8 cellular contexts compared by ENCODE assay signal in the genomic region with DNA sequence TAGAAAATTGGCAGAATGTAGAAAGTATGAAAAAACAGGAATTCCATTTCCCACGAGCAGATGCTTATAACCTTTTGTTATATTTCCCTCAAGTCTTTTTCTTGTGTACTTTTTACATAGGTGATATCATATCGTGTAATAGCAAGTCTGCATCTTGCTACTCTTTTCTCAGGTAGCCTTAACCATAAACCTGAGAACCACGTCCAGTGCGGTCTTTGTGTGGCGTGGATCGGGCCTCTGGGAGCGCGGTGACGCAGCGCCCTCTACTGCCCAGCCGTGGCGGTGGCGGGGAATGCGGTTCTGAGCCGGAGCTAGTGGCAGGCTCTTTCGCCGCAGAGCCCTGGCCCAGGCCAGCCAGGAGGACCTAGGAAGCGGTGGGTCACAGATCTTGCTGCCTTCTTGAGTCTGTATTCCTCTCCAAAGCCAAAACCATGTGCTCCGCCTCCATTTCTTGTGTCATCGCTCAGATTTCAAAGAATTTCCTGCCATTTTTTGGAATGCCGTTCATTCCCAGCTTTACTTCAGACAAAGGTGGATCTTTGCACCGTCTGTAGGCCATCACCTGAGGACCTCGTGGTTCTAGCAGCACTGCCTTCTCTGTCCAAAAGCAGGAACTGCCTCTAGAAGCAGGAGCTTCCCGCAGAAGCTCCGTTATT.
DNase-seq lines count a peak whose midpoint lies in the region; ATAC-seq and TF ChIP-seq lines count a peak whose summit lies in the region.

No MANE protein-coding gene starts in this region.

- H2AFZ ChIP-seq in SK-N-SH (ENCODE audit: low read depth): no peak overlapping the region

- TF ChIP-seq POLR2A in transverse colon (IDR thresholded peaks at IDR 0.05): no peak

- H3K27ac Mint-ChIP-seq in CD14-positive monocyte: no peak overlapping the region
- no peak overlapping the region for H3K27ac Mint-ChIP-seq in glutamatergic neuron (ENCODE audit: unreplicated experiment)

- peaks cover 3 to 5% of the 10 kb centered on the region in 2 experiments; a peak in 1 of 4 replicates for H3K4me1 ChIP-seq in SK-N-SH (ENCODE audit: control insufficient read depth in 1 of 2, insufficient read depth in 2 of 2, low read depth in 1 of 2, low read length in 1 of 2)
- peaks cover 0 to 20% (median 0%) of the 10 kb centered on the region in 4 donors for H3K4me1 ChIP-seq in transverse colon

- peak; percentile 35 for ATAC-seq in HG02798 (IDR thresholded peaks at IDR 0.05; ENCODE audit: poor library complexity, unreplicated experiment)

- no peak overlapping the region for H3K27ac ChIP-seq in SK-N-SH (ENCODE audit: low read depth in 2 of 2, low read length in 1 of 2)
- no peak overlapping the region for H3K27ac ChIP-seq in transverse colon

- H3K36me3 ChIP-seq in SK-N-SH (replicated peaks in 1 of 2; ENCODE audit: control insufficient read depth in 1 of 2, insufficient read depth in 2 of 2, low read length in 1 of 2) (peaks cover 4 to 25% of the 10 kb centered on the region in 2 experiments), transverse colon (no peaks in the 10 kb centered on the region)

- no peaks in the 10 kb centered on the region; the same call in 1 of the 2 replicates for H4K20me1 ChIP-seq in SK-N-SH (ENCODE audit: insufficient read depth)

- TF ChIP-seq CTCF in CD14-positive monocyte (IDR thresholded peaks at IDR 0.05) (peak; percentile 98), SK-N-SH (IDR thresholded peaks at IDR 0.05) (peak; percentile 99), glutamatergic neuron (IDR thresholded peaks at IDR 0.05; ENCODE audit: partially characterized antibody, unreplicated experiment) (peak; percentile 96), transverse colon (IDR thresholded peaks at IDR 0.05) (peak; percentile 95 to 98 (median 96))

- H3K27me3 Mint-ChIP-seq in CD14-positive monocyte (ENCODE audit: low read depth in 3 of 3): no peaks in the 10 kb centered on the region
- H3K27me3 Mint-ChIP-seq in glutamatergic neuron (ENCODE audit: unreplicated experiment): no peaks in the 10 kb centered on the region

- no peaks in the 10 kb centered on the region for H3K79me2 ChIP-seq in SK-N-SH (ENCODE audit: insufficient read depth)

- H3K4me3 Mint-ChIP-seq in CD14-positive monocyte (no peak overlapping the region), glutamatergic neuron (ENCODE audit: unreplicated experiment) (no peak overlapping the region)

- no peak overlapping the region for H3K9ac ChIP-seq in SK-N-SH

- H3K9me3 Mint-ChIP-seq in CD14-positive monocyte (peaks cover 0 to 2% (median 0%) of the 10 kb centered on the region in 7 donors), glutamatergic neuron (ENCODE audit: unreplicated experiment) (no peaks in the 10 kb centered on the region)

- 33% methylated on average over 15 of the region's 25 CpGs for WGBS in SK-N-SH (ENCODE audit: low lambda C conversion rate)
- 9 to 24% methylated on average over 5 to 25 of the region's 25 CpGs for WGBS in transverse colon (ENCODE audit: low coverage in 1 of 2), 2 donors

- no peak overlapping the region for H3K4me2 ChIP-seq in SK-N-SH

- no peaks in the 10 kb centered on the region for H3K9me3 ChIP-seq in SK-N-SH
- H3K9me3 ChIP-seq in transverse colon: no peaks in the 10 kb centered on the region

- H3K4me1 Mint-ChIP-seq in CD14-positive monocyte (peaks cover 42% of the 10 kb centered on the region), glutamatergic neuron (ENCODE audit: low read depth, unreplicated experiment) (peaks cover 6% of the 10 kb centered on the region)

- peak; percentile 98 for TF ChIP-seq RAD21 in SK-N-SH (IDR thresholded peaks at IDR 0.05; ENCODE audit: low read length)

- H3K27me3 ChIP-seq in SK-N-SH (ENCODE audit: insufficient read depth) (no peaks in the 10 kb centered on the region), transverse colon (no peaks in the 10 kb centered on the region)

- intact Hi-C loops in CD14-positive monocyte (cut with micrococcal nuclease): loop anchor here (2.0 to 5.0 kb wide), 5 partner anchors 81 to 991 kb away; no protein-coding TSS in a partner anchor
- intact Hi-C loops in transverse colon (cut with DNase I; ENCODE audit: low total_unique reads): loop anchor here (2.0 to 5.0 kb wide), 2 partner anchors 96 to 991 kb away; no protein-coding TSS in a partner anchor

- TF ChIP-seq EP300 in SK-N-SH (IDR thresholded peaks at IDR 0.05; ENCODE audit: borderline replicate concordance in 1 of 2, low read depth in 1 of 2, low read length in 1 of 2) (no peak), transverse colon (IDR thresholded peaks at IDR 0.05; ENCODE audit: low read depth) (no peak)

- DNase-seq in CD14-positive monocyte (ENCODE audit: low spot score) (peak; percentile 74), SK-N-SH (peak; percentile 91), glutamatergic neuron (peak; percentile 92), pons (ENCODE audit: low spot score) (peak; percentile 85), transverse colon (peak; percentile 87), NCI-H446 (lab: John Stamatoyannopoulos, UW) (no peak)
- peak; percentile 77 for DNase-seq in activated naive CD4-positive, alpha-beta T cell treated with Interleukin-2 at 50 U/mL for 16 hours

- in situ Hi-C loops in transverse colon (cut with MboI; ENCODE audit: low pct_ligation_motif_present in 1 of 4, low pct_unique_long_range_greater_than_20kb in 1 of 4, low sequenced_read_pairs in 3 of 4): loop anchor here in 3 of 4 donors (5.0 to 25.0 kb wide), 4 partner anchors 86 to 986 kb away; no protein-coding TSS in a partner anchor

- H3F3A ChIP-seq in SK-N-SH (replicated peaks; ENCODE audit: insufficient read depth): peaks cover 10% of the 10 kb centered on the region

- CTCF ChIA-PET in SK-N-SH (lab: Yijun Ruan, JAX): interaction anchor here (0.5 to 5.9 kb wide), 108 partner anchors 9 to 1296 kb away, joined by 3 to 69 read pairs (median 4); a partner anchor contains a TSS

- H3K36me3 Mint-ChIP-seq in CD14-positive monocyte: peaks cover 55 to 79% of the 10 kb centered on the region in 2 donors
- no peaks in the 10 kb centered on the region for H3K36me3 Mint-ChIP-seq in glutamatergic neuron (ENCODE audit: unreplicated experiment)

- H3K4me3 ChIP-seq in SK-N-SH (ENCODE audit: low read depth in 2 of 2, low read length in 1 of 2) (peak overlapping the region in 1 of 2 experiments; percentile 51; a peak in 1 of 4 replicates), transverse colon (no peak overlapping the region)

- POLR2A ChIA-PET in SK-N-SH (lab: Yijun Ruan, JAX): interaction anchor here (0.6 kb wide), 1 partner anchor 88 kb away, joined by 3 read pairs; no protein-coding TSS in a partner anchor

- no peaks in the 10 kb centered on the region for H3K9me2 ChIP-seq in SK-N-SH

TF ChIP-seq in SK-N-SH, 30 proteins besides CTCF, POLR2A, EP300 and RAD21:
- TF ChIP-seq MEF2A (IDR thresholded peaks at IDR 0.05; ENCODE audit: borderline replicate concordance, low read depth) (no peak), RCOR1 (IDR thresholded peaks at IDR 0.05; ENCODE audit: low read length) (peak; percentile 47), RFX5 (IDR thresholded peaks at IDR 0.05; ENCODE audit: low read length) (0 out of 2 replicates have a peak, but pooled peaks have one; percentile 12), EZH2phosphoT487 (IDR thresholded peaks at IDR 0.05; ENCODE audit: borderline replicate concordance, low read depth) (no peak), FOXM1 (IDR thresholded peaks at IDR 0.05; ENCODE audit: low read depth) (no peak), TEAD4 (IDR thresholded peaks at IDR 0.05; ENCODE audit: borderline replicate concordance, insufficient read depth) (no peak), SMC3 (IDR thresholded peaks at IDR 0.05; ENCODE audit: low read depth, low read length) (peak; percentile 91), MXI1 (IDR thresholded peaks at IDR 0.05; ENCODE audit: low read depth, low read length) (0 out of 2 replicates have a peak, but pooled peaks have one; percentile 17), CHD2 (IDR thresholded peaks at IDR 0.05; ENCODE audit: low read length, partially characterized antibody) (no peak), ELF1 (IDR thresholded peaks at IDR 0.05) (no peak), NFIC (IDR thresholded peaks at IDR 0.05; ENCODE audit: borderline replicate concordance) (no peak)
- TF ChIP-seq, protein P1, sequence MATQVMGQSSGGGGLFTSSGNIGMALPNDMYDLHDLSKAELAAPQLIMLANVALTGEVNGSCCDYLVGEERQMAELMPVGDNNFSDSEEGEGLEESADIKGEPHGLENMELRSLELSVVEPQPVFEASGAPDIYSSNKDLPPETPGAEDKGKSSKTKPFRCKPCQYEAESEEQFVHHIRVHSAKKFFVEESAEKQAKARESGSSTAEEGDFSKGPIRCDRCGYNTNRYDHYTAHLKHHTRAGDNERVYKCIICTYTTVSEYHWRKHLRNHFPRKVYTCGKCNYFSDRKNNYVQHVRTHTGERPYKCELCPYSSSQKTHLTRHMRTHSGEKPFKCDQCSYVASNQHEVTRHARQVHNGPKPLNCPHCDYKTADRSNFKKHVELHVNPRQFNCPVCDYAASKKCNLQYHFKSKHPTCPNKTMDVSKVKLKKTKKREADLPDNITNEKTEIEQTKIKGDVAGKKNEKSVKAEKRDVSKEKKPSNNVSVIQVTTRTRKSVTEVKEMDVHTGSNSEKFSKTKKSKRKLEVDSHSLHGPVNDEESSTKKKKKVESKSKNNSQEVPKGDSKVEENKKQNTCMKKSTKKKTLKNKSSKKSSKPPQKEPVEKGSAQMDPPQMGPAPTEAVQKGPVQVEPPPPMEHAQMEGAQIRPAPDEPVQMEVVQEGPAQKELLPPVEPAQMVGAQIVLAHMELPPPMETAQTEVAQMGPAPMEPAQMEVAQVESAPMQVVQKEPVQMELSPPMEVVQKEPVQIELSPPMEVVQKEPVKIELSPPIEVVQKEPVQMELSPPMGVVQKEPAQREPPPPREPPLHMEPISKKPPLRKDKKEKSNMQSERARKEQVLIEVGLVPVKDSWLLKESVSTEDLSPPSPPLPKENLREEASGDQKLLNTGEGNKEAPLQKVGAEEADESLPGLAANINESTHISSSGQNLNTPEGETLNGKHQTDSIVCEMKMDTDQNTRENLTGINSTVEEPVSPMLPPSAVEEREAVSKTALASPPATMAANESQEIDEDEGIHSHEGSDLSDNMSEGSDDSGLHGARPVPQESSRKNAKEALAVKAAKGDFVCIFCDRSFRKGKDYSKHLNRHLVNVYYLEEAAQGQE (IDR thresholded peaks at IDR 0.05; ENCODE audit: low read depth, low read length): no peak

Comparison
In these comparisons a context has a peak if more than half of its experiments do, and no peak if none do; other contexts are left out.
1. DNase-seq: peak in CD14-positive monocyte (single experiment), SK-N-SH (single experiment), activated naive CD4-positive, alpha-beta T cell treated with Interleukin-2 at 50 U/mL for 16 hours (single experiment), glutamatergic neuron (single experiment), pons (single experiment) and transverse colon (single experiment); none in NCI-H446 (0 of 2).
2. Peak in every context shown above with its lines, with median percentiles within 50 percentile points of each other: CTCF ChIP-seq.